ENCODE assay signal across 1 cellular context in the genomic region with DNA sequence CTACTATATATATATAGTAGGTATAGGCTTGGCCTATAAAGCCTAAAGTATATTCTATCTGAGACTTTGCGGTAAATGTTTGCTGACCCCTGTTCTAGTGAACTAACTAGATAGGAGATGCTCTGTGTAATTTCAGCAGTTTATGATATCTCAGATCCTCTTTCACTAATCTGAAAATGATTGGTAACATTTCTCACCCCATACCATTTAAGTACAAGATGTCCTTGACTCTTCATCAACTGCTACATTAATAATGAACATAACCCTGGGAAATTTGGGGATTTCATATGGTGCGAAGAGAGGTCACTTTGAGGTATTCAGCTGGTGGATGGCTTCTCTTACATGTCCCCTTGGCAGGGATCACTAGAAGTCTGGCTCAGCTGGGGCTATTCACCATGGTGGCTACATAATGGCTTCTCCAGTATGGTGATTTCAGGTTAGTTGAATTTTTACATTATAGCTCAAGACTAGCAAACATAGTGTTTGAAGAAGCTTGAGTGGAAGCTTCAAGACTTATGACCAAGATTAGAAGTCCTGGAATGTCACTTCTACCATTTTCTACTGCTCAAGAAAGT.
TF ChIP-seq lines count a peak whose summit lies in the region.

No MANE protein-coding gene starts in this region.

TF ChIP-seq in GM12878, 131 proteins besides CTCF, POLR2A, EP300 and RAD21 (continued from another document):
- TF ChIP-seq, protein P1, sequence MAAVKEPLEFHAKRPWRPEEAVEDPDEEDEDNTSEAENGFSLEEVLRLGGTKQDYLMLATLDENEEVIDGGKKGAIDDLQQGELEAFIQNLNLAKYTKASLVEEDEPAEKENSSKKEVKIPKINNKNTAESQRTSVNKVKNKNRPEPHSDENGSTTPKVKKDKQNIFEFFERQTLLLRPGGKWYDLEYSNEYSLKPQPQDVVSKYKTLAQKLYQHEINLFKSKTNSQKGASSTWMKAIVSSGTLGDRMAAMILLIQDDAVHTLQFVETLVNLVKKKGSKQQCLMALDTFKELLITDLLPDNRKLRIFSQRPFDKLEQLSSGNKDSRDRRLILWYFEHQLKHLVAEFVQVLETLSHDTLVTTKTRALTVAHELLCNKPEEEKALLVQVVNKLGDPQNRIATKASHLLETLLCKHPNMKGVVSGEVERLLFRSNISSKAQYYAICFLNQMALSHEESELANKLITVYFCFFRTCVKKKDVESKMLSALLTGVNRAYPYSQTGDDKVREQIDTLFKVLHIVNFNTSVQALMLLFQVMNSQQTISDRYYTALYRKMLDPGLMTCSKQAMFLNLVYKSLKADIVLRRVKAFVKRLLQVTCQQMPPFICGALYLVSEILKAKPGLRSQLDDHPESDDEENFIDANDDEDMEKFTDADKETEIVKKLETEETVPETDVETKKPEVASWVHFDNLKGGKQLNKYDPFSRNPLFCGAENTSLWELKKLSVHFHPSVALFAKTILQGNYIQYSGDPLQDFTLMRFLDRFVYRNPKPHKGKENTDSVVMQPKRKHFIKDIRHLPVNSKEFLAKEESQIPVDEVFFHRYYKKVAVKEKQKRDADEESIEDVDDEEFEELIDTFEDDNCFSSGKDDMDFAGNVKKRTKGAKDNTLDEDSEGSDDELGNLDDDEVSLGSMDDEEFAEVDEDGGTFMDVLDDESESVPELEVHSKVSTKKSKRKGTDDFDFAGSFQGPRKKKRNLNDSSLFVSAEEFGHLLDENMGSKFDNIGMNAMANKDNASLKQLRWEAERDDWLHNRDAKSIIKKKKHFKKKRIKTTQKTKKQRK (IDR thresholded peaks at IDR 0.05; ENCODE audit: low read depth, low read length) = no peak
- TF ChIP-seq MEF2A (IDR thresholded peaks at IDR 0.05; ENCODE audit: insufficient read depth, low read depth, low read length) (0 out of 2 replicates have a peak, but pooled peaks have one; percentile 35), HDAC2 (IDR thresholded peaks at IDR 0.05) (no peak), RAD51 (IDR thresholded peaks at IDR 0.05) (no peak), HDAC6 (IDR thresholded peaks at IDR 0.05; ENCODE audit: unreplicated experiment) (no peak), RCOR1 (conservative IDR thresholded peaks at IDR 0.05; ENCODE audit: low read depth, low read length) (no peak; the same call in 1 of the 2 replicates), ZNF217 (IDR thresholded peaks at IDR 0.05) (no peak), BRCA1 (IDR thresholded peaks at IDR 0.05; ENCODE audit: low read depth, low read length) (no peak), HDGF (IDR thresholded peaks at IDR 0.05) (no peak), CBX5 (IDR thresholded peaks at IDR 0.05; ENCODE audit: low read depth) (no peak; the same call in 1 of the 2 replicates), BHLHE40 (IDR thresholded peaks at IDR 0.05; ENCODE audit: borderline replicate concordance in 1 of 2, low read depth in 2 of 2, low read length in 1 of 2) (peak in 1 of 2 experiments; percentile 35; a peak in 1 of 4 replicates), RB1 (IDR thresholded peaks at IDR 0.05; ENCODE audit: borderline replicate concordance) (no peak), RFX5 (IDR thresholded peaks at IDR 0.05; ENCODE audit: low read depth, low read length) (no peak), YBX1 (IDR thresholded peaks at IDR 0.05) (no peak), WRNIP1 (IDR thresholded peaks at IDR 0.05; ENCODE audit: borderline replicate concordance, low read depth, low read length) (no peak), TCF12 (IDR thresholded peaks at IDR 0.05; ENCODE audit: low read depth, low read length) (no peak), TCF7 (IDR thresholded peaks at IDR 0.05; ENCODE audit: borderline replicate concordance) (no peak), KDM1A (IDR thresholded peaks at IDR 0.05; ENCODE audit: borderline replicate concordance) (no peak), IRF4 (IDR thresholded peaks at IDR 0.05; ENCODE audit: low read depth, low read length) (peak; percentile 93), ESRRA (IDR thresholded peaks at IDR 0.05; ENCODE audit: low read length) (0 out of 2 replicates have a peak, but pooled peaks have one; percentile 29), POLR2AphosphoS5 (IDR thresholded peaks at IDR 0.05; ENCODE audit: low read length) (peak; percentile 60; the same call in 1 of the 2 replicates), SMAD1 (IDR thresholded peaks at IDR 0.05; ENCODE audit: low read depth, partially characterized antibody) (peak; percentile 62), FOXK2 (IDR thresholded peaks at IDR 0.05) (no peak), SREBF1 (IDR thresholded peaks at IDR 0.05; ENCODE audit: low read length) (no peak), EZH2 (IDR thresholded peaks at IDR 0.05; ENCODE audit: borderline replicate concordance, control insufficient read depth, low read depth, low read length) (no peak), NFYA (IDR thresholded peaks at IDR 0.05; ENCODE audit: borderline replicate concordance, low read depth, low read length) (no peak), ZNF24 (IDR thresholded peaks at IDR 0.05) (peak; percentile 76), STAT1 (conservative IDR thresholded peaks at IDR 0.05) (no peak), NR2C2 (IDR thresholded peaks at IDR 0.05; ENCODE audit: borderline replicate concordance, control insufficient read depth, insufficient read length, low read depth) (no peak), GATAD2B (conservative IDR thresholded peaks at IDR 0.05; ENCODE audit: low read depth) (no peak), EED (IDR thresholded peaks at IDR 0.05; ENCODE audit: low read depth) (0 out of 2 replicates have a peak, but pooled peaks have one; percentile 29), POLR2AphosphoS2 (IDR thresholded peaks at IDR 0.05; ENCODE audit: low read depth, low read length) (no peak)
- TF ChIP-seq, protein P2, sequence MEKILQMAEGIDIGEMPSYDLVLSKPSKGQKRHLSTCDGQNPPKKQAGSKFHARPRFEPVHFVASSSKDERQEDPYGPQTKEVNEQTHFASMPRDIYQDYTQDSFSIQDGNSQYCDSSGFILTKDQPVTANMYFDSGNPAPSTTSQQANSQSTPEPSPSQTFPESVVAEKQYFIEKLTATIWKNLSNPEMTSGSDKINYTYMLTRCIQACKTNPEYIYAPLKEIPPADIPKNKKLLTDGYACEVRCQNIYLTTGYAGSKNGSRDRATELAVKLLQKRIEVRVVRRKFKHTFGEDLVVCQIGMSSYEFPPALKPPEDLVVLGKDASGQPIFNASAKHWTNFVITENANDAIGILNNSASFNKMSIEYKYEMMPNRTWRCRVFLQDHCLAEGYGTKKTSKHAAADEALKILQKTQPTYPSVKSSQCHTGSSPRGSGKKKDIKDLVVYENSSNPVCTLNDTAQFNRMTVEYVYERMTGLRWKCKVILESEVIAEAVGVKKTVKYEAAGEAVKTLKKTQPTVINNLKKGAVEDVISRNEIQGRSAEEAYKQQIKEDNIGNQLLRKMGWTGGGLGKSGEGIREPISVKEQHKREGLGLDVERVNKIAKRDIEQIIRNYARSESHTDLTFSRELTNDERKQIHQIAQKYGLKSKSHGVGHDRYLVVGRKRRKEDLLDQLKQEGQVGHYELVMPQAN (conservative IDR thresholded peaks at IDR 0.05) = no peak
- TF ChIP-seq, protein P3, sequence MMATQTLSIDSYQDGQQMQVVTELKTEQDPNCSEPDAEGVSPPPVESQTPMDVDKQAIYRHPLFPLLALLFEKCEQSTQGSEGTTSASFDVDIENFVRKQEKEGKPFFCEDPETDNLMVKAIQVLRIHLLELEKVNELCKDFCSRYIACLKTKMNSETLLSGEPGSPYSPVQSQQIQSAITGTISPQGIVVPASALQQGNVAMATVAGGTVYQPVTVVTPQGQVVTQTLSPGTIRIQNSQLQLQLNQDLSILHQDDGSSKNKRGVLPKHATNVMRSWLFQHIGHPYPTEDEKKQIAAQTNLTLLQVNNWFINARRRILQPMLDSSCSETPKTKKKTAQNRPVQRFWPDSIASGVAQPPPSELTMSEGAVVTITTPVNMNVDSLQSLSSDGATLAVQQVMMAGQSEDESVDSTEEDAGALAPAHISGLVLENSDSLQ (IDR thresholded peaks at IDR 0.05) = no peak
- TF ChIP-seq, protein P4, sequence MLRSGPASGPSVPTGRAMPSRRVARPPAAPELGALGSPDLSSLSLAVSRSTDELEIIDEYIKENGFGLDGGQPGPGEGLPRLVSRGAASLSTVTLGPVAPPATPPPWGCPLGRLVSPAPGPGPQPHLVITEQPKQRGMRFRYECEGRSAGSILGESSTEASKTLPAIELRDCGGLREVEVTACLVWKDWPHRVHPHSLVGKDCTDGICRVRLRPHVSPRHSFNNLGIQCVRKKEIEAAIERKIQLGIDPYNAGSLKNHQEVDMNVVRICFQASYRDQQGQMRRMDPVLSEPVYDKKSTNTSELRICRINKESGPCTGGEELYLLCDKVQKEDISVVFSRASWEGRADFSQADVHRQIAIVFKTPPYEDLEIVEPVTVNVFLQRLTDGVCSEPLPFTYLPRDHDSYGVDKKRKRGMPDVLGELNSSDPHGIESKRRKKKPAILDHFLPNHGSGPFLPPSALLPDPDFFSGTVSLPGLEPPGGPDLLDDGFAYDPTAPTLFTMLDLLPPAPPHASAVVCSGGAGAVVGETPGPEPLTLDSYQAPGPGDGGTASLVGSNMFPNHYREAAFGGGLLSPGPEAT (IDR thresholded peaks at IDR 0.05; ENCODE audit: low read depth) = peak; percentile 50; the same call in 1 of the 2 replicates
- TF ChIP-seq, protein P5, sequence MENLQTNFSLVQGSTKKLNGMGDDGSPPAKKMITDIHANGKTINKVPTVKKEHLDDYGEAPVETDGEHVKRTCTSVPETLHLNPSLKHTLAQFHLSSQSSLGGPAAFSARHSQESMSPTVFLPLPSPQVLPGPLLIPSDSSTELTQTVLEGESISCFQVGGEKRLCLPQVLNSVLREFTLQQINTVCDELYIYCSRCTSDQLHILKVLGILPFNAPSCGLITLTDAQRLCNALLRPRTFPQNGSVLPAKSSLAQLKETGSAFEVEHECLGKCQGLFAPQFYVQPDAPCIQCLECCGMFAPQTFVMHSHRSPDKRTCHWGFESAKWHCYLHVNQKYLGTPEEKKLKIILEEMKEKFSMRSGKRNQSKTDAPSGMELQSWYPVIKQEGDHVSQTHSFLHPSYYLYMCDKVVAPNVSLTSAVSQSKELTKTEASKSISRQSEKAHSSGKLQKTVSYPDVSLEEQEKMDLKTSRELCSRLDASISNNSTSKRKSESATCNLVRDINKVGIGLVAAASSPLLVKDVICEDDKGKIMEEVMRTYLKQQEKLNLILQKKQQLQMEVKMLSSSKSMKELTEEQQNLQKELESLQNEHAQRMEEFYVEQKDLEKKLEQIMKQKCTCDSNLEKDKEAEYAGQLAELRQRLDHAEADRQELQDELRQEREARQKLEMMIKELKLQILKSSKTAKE (IDR thresholded peaks at IDR 0.05; ENCODE audit: low read depth, poor library complexity, severe bottlenecking) = peak; percentile 65
- TF ChIP-seq, protein P6, sequence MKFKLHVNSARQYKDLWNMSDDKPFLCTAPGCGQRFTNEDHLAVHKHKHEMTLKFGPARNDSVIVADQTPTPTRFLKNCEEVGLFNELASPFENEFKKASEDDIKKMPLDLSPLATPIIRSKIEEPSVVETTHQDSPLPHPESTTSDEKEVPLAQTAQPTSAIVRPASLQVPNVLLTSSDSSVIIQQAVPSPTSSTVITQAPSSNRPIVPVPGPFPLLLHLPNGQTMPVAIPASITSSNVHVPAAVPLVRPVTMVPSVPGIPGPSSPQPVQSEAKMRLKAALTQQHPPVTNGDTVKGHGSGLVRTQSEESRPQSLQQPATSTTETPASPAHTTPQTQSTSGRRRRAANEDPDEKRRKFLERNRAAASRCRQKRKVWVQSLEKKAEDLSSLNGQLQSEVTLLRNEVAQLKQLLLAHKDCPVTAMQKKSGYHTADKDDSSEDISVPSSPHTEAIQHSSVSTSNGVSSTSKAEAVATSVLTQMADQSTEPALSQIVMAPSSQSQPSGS (IDR thresholded peaks at IDR 0.05; ENCODE audit: low read length) = peak; percentile 47; the same call in 1 of the 2 replicates
- TF ChIP-seq, protein P7, sequence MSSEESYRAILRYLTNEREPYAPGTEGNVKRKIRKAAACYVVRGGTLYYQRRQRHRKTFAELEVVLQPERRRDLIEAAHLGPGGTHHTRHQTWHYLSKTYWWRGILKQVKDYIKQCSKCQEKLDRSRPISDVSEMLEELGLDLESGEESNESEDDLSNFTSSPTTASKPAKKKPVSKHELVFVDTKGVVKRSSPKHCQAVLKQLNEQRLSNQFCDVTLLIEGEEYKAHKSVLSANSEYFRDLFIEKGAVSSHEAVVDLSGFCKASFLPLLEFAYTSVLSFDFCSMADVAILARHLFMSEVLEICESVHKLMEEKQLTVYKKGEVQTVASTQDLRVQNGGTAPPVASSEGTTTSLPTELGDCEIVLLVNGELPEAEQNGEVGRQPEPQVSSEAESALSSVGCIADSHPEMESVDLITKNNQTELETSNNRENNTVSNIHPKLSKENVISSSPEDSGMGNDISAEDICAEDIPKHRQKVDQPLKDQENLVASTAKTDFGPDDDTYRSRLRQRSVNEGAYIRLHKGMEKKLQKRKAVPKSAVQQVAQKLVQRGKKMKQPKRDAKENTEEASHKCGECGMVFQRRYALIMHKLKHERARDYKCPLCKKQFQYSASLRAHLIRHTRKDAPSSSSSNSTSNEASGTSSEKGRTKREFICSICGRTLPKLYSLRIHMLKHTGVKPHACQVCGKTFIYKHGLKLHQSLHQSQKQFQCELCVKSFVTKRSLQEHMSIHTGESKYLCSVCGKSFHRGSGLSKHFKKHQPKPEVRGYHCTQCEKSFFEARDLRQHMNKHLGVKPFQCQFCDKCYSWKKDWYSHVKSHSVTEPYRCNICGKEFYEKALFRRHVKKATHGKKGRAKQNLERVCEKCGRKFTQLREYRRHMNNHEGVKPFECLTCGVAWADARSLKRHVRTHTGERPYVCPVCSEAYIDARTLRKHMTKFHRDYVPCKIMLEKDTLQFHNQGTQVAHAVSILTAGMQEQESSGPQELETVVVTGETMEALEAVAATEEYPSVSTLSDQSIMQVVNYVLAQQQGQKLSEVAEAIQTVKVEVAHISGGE (CRISPR knock-in tag; IDR thresholded peaks at IDR 0.05) = no peak
